Comparison of ENCODE assay signal across 8 cellular contexts in genomic region chr20:18566892-18567738, GRCh38. TPM values are rescaled to one million over a fixed set of nuclear protein-coding genes. Genes with fewer than 3 reads are reported as not detected.
DNase-seq lines count a peak whose midpoint lies in the region; ATAC-seq, FAIRE-seq and TF ChIP-seq lines count a peak whose summit lies in the region.

Gene SMIM26, plus strand, starts transcription at chr20:18567432. Its CDS starts 47 bp downstream, at chr20:18567479.

- FAIRE-seq in D721Med (lab: Jason Lieb, UNC), result no peak

- H3K4me2 ChIP-seq in OCI-LY7 (ENCODE audit: low read length), result peak within 1 kb of the TSS; percentile 94

- intact Hi-C loops in OCI-LY7 (cut with micrococcal nuclease; ENCODE audit: unreplicated experiment), result loop anchor here (1.0 to 5.0 kb wide), 3 partner anchors 16 to 100 kb away; partner anchors contain the start of genes DZANK1, POLR3F and SEC23B

- DNase-seq in D721Med (ENCODE audit: insufficient read length, low spot score), result peak; percentile 30
- peak; percentile 86 for DNase-seq in HuH-7.5 (ENCODE audit: low spot score)
- peak; percentile 97 for DNase-seq in OCI-LY7 (ENCODE audit: low spot score)
- DNase-seq in activated T-cell treated with anti-CD3 and anti-CD28 coated beads for 1 hour (ENCODE audit: low read depth), result peak; percentile 91
- peak; percentile 92 for DNase-seq in epidermal melanocyte (ENCODE audit: insufficient read length, low spot score)
- peak; percentile 78 to 87 for DNase-seq in stimulated activated CD8-positive, alpha-beta memory T cell treated with anti-CD3 and anti-CD28 coated beads, Interleukin-4, amount 100 ng/mL, for 1 hour (ENCODE audit: low read depth in 2 of 2, low spot score in 1 of 2)

- TF ChIP-seq CTCF in D721Med (IDR thresholded peaks at IDR 0.05; ENCODE audit: insufficient read depth, missing control alignments) (no peak), OCI-LY7 (conservative IDR thresholded peaks at IDR 0.05; ENCODE audit: low read length) (no peak)

- H3K36me3 ChIP-seq in OCI-LY7 (ENCODE audit: insufficient read depth, low read length), result peaks cover 37% of the 10 kb centered on the region

- TSS peak; percentile 98 for BruUV-seq in OCI-LY7 (replicated peaks; lab: Mats Ljungman, UMichigan)

- CTCF ChIA-PET in OCI-LY7 (lab: Charles Lee; ENCODE audit: unreplicated experiment), result no interaction called here

- POLR2A ChIA-PET in OCI-LY7 (lab: Charles Lee), result interaction anchor here (0.8 to 3.1 kb wide), 5 partner anchors 19 to 218 kb away, joined by 3 to 18 read pairs (median 3); partner anchors contain the start of gene SEC23B

- no peaks in the 10 kb centered on the region for H3K27me3 ChIP-seq in mononuclear cell (ENCODE audit: insufficient read depth, low read length)

- peak within 1 kb of the TSS; percentile 92 for H2AFZ ChIP-seq in OCI-LY7 (ENCODE audit: low read length)

- H3K9me3 ChIP-seq in OCI-LY7 (ENCODE audit: low read length) (no peaks in the 10 kb centered on the region), mononuclear cell (ENCODE audit: low read depth, low read length) (no peaks in the 10 kb centered on the region)

- H3K4me1 ChIP-seq in OCI-LY7 (ENCODE audit: insufficient read depth, low read length, poor library complexity, severe bottlenecking) (peaks cover 16% of the 10 kb centered on the region), mononuclear cell (ENCODE audit: insufficient read depth, low read length) (peaks cover 27% of the 10 kb centered on the region)

- peak within 1 kb of the TSS; percentile 51 for H3K27ac ChIP-seq in OCI-LY7 (ENCODE audit: low read depth, low read length, poor library complexity, severe bottlenecking)

- H3K79me2 ChIP-seq in OCI-LY7 (ENCODE audit: insufficient read depth, low read depth, low read length), result peaks cover 21% of the 10 kb centered on the region

- H3K4me3 ChIP-seq in OCI-LY7 (ENCODE audit: low read depth, low read length, poor library complexity, severe bottlenecking) (peak within 1 kb of the TSS; percentile 83), mononuclear cell (ENCODE audit: low read length) (peak within 1 kb of the TSS; percentile 92)

- no peaks in the 10 kb centered on the region for H4K20me1 ChIP-seq in OCI-LY7 (ENCODE audit: insufficient read depth, low read length)

- no peaks in the 10 kb centered on the region for H3K9me2 ChIP-seq in OCI-LY7 (ENCODE audit: insufficient read depth, low read length)

- ATAC-seq in GM21526 (IDR thresholded peaks at IDR 0.05; ENCODE audit: low FRiP score, unreplicated experiment), result peak; percentile 94

RNA-seq across cellular contexts. Expression of gene SMIM26, which starts in this region (rescaled TPM):
- total RNA-seq in OCI-LY7 (2014; rRNA removed; shearing (Covaris generic)), result 124 and 161 TPM in 2 replicates
- total RNA-seq in OCI-LY7 (2022), result 71.2 and 91.0 TPM in 2 replicates
- total RNA-seq in mononuclear cell, result 93.9 TPM

Comparison
In these comparisons a context has a peak if more than half of its experiments do, and no peak if none do; other contexts are left out.
1. Peak in every context shown above with its lines: DNase-seq, ATAC-seq, H3K4me3 ChIP-seq and H3K27ac ChIP-seq.
2. DNase-seq: peak in every context shown above with its lines; median percentile 97 in OCI-LY7; 92 in epidermal melanocyte; 91 in activated T-cell treated with anti-CD3 and anti-CD28 coated beads for 1 hour; 86 in HuH-7.5; 82 in stimulated activated CD8-positive, alpha-beta memory T cell treated with anti-CD3 and anti-CD28 coated beads, Interleukin-4, amount 100 ng/mL, for 1 hour; 30 in D721Med.